19 cellular contexts compared by ENCODE assay signal in the genomic region with DNA sequence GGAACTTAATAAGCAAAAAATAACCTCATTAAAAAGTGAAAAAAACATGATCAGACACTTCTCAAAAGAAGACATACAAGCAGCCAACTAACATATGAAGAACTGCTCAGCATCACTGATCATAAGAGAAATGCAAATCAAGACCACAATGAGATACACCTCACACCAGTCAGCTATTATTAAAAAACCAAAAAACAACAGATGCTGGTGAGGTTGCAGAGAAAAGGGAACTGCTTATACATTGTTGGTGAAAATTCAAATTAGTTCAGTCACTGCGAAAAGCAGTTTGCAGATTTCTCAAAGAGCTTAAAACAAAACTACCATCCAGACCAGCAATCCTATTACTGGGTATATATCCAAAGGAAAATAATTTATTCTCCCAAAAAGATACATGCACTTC.
DNase-seq lines count a peak whose midpoint lies in the region; ATAC-seq and TF ChIP-seq lines count a peak whose summit lies in the region.
"Had no signal": no experiment of that assay in that cellular context is flagged by ENCODE, and none has a peak within 500 bp of the region (broad histone marks: within the 10 kb centered on the region; RNA-seq: fewer than 3 reads in every experiment).

No MANE protein-coding gene starts in this region.

- POLR2A ChIA-PET in CD8-positive, alpha-beta T cell (lab: Charles Lee) = no interaction called here

- intact Hi-C loops in CD8-positive, alpha-beta T cell (cut with DNase I, micrococcal nuclease) = no loop called here

- TF ChIP-seq CTCF in CD8-positive, alpha-beta T cell (IDR thresholded peaks at IDR 0.05) = no peak

- no peaks in the 10 kb centered on the region for H3K4me1 ChIP-seq in CD8-positive, alpha-beta T cell (ENCODE audit: insufficient read depth, low read length)
- H3K4me1 ChIP-seq: left ventricle myocardium inferior had no signal

- no peaks in the 10 kb centered on the region for H3K4me1 Mint-ChIP-seq in CD8-positive, alpha-beta T cell (ENCODE audit: low read depth)
- H3K4me1 Mint-ChIP-seq: neural crest cell had no signal

- H3K4me3 ChIP-seq in CD8-positive, alpha-beta T cell (ENCODE audit: low read depth, low read length) = no peak overlapping the region
- H3K4me3 ChIP-seq: left ventricle myocardium inferior had no signal

- no peak overlapping the region for H3K27ac ChIP-seq in CD8-positive, alpha-beta T cell (ENCODE audit: low read depth, low read length)
- H3K27ac ChIP-seq: brain microvascular endothelial cell, left ventricle myocardium inferior had no signal

- no peaks in the 10 kb centered on the region for H3K9me3 Mint-ChIP-seq in CD8-positive, alpha-beta T cell

- DNase-seq in CD8-positive, alpha-beta T cell = no peak
- no peak for DNase-seq in activated CD4-positive, alpha-beta T cell treated with anti-CD3 and anti-CD28 coated beads, Interleukin-2, amount 50 U/mL, for 4 hours
- DNase-seq in retina (no peak), UCSD-AML1 (lab: John Stamatoyannopoulos, UW; ENCODE audit: unreplicated experiment) (no peak)
- DNase-seq: activated CD4-positive, alpha-beta T cell treated with anti-CD3 and anti-CD28 coated beads for 4 hours; activated effector memory CD4-positive, alpha-beta T cell treated with Interleukin-2 at 50 U/mL for 16 hours; brain microvascular endothelial cell; DMS79; head of caudate nucleus; left ventricle myocardium inferior; NCI-H1048; NCI-H69; small intestine; trophoblast cell had no signal

- CTCF ChIA-PET in CD8-positive, alpha-beta T cell (lab: Charles Lee) = no interaction called here

- no peaks in the 10 kb centered on the region for H3K9me3 ChIP-seq in CD8-positive, alpha-beta T cell (ENCODE audit: low read length)
- H3K9me3 ChIP-seq: left ventricle myocardium inferior had no signal

- no peak overlapping the region for H3K27ac Mint-ChIP-seq in CD8-positive, alpha-beta T cell

- H3K36me3 ChIP-seq in CD8-positive, alpha-beta T cell (ENCODE audit: insufficient read depth, low read length) = no peaks in the 10 kb centered on the region
- H3K36me3 ChIP-seq: brain microvascular endothelial cell, left ventricle myocardium inferior had no signal

- ATAC-seq in GM18498 (IDR thresholded peaks at IDR 0.05; ENCODE audit: unreplicated experiment) (peak; percentile 98), GM19452 (IDR thresholded peaks at IDR 0.05; ENCODE audit: unreplicated experiment) (peak; percentile 96), HG02763 (IDR thresholded peaks at IDR 0.05; ENCODE audit: unreplicated experiment) (peak; percentile 96), HG03378 (IDR thresholded peaks at IDR 0.05; ENCODE audit: unreplicated experiment) (peak; percentile 95)
- ATAC-seq in CD8-positive, alpha-beta T cell = no peak

- no peaks in the 10 kb centered on the region for H3K27me3 ChIP-seq in CD8-positive, alpha-beta T cell (ENCODE audit: insufficient read depth, low read length)
- H3K27me3 ChIP-seq: brain microvascular endothelial cell had no signal

- H3K4me3 Mint-ChIP-seq in CD8-positive, alpha-beta T cell = no peak overlapping the region
- H3K4me3 Mint-ChIP-seq: neural crest cell had no signal

- no peaks in the 10 kb centered on the region for H3K36me3 Mint-ChIP-seq in CD8-positive, alpha-beta T cell

- peaks cover 4% of the 10 kb centered on the region for H3K27me3 Mint-ChIP-seq in CD8-positive, alpha-beta T cell (ENCODE audit: low read depth)
